Comparison of ENCODE assay signal across 20 cellular contexts in the genomic region with DNA sequence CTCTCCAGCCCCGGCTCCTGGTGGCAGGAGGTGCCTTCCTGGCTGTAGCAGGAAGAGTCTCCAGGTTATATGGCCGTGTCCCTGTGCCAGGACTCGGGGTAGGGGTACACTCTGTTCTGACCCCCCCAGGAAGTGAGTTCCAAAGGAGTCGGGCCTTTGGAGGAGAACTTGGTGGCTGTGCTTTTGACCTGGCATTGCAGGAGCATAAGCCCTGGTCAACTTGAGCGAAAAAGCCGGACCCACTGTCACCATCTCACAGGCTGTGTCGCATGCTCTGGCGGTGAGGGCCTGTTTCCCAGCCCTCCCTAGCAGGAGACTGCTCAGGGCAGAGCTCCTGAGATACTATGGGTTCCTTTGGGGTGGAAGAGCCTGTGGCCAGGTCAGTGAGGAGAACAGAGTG. TPM values are rescaled to one million over a fixed set of nuclear protein-coding genes. Genes with fewer than 3 reads are reported as not detected.
DNase-seq lines count a peak whose midpoint lies in the region; ATAC-seq and TF ChIP-seq lines count a peak whose summit lies in the region.
"Had no signal": no experiment of that assay in that cellular context is flagged by ENCODE, and none has a peak within 500 bp of the region (broad histone marks: within the 10 kb centered on the region; RNA-seq: fewer than 3 reads in every experiment).

No MANE protein-coding gene starts in this region.

- H3K27me3 ChIP-seq in heart left ventricle (no peaks in the 10 kb centered on the region), mesendoderm (ENCODE audit: insufficient read depth, low read length, poor library complexity) (no peaks in the 10 kb centered on the region), gastrocnemius medialis (no peaks in the 10 kb centered on the region), vagina (no peaks in the 10 kb centered on the region), SJCRH30 (no peaks in the 10 kb centered on the region)

- TF ChIP-seq CTCF in heart left ventricle (IDR thresholded peaks at IDR 0.05) (no peak), gastrocnemius medialis (IDR thresholded peaks at IDR 0.05 in 4 of 5, conservative IDR thresholded peaks at IDR 0.05 in 1 of 5) (no peak), vagina (IDR thresholded peaks at IDR 0.05) (no peak)

- no peak overlapping the region for H2BK15ac ChIP-seq in mesendoderm (replicated peaks; ENCODE audit: low read depth)

- no peak for DNase-seq in heart left ventricle
- no peak for DNase-seq in left cardiac atrium
- no peak for DNase-seq in mesendoderm
- DNase-seq in gastrocnemius medialis, result no peak
- DNase-seq in vagina (ENCODE audit: extremely low spot score in 2 of 2), result no peak
- DNase-seq in activated naive CD4-positive, alpha-beta T cell treated with anti-CD3 and anti-CD28 coated beads, Interleukin-2, amount 10 ng/mL, durations not matched to agents 7 days and 5 days, result no peak
- no peak for DNase-seq in SJCRH30
- no peak for DNase-seq in retina
- DNase-seq: Calu3; CD4-positive, alpha-beta memory T cell; H9; NCI-H187; NCI-H345; NK-92 treated with Interleukin-12 subunit alpha and Interleukin-12 subunit beta, amount 100 ng/mL, for 24 hours; RPMI8226 had no signal

- no peak overlapping the region for H3K23ac ChIP-seq in mesendoderm (ENCODE audit: low read length)

- peak overlapping the region; percentile 17 for H3K56ac ChIP-seq in mesendoderm (ENCODE audit: low read length)

- H3K9me3 Mint-ChIP-seq in activated naive CD4-positive, alpha-beta T cell treated with anti-CD3 and anti-CD28 coated beads, Interleukin-2, amount 10 ng/mL, durations not matched to agents 7 days and 5 days, result no peaks in the 10 kb centered on the region
- H3K9me3 Mint-ChIP-seq: H9 had no signal

- no peaks in the 10 kb centered on the region for H3K36me3 ChIP-seq in heart left ventricle
- no peaks in the 10 kb centered on the region for H3K36me3 ChIP-seq in mesendoderm (ENCODE audit: control insufficient read depth, insufficient read depth, low read length)
- H3K36me3 ChIP-seq in gastrocnemius medialis, result no peaks in the 10 kb centered on the region
- H3K36me3 ChIP-seq in vagina, result no peaks in the 10 kb centered on the region
- no peaks in the 10 kb centered on the region for H3K36me3 ChIP-seq in SJCRH30

- no peak overlapping the region for H3K27ac Mint-ChIP-seq in activated naive CD4-positive, alpha-beta T cell treated with anti-CD3 and anti-CD28 coated beads, Interleukin-2, amount 10 ng/mL, durations not matched to agents 7 days and 5 days
- H3K27ac Mint-ChIP-seq: B cell; CD4-positive, alpha-beta memory T cell; H9 had no signal

- no peak overlapping the region for H3K9ac ChIP-seq in mesendoderm (ENCODE audit: low read length)

- H2AK5ac ChIP-seq in mesendoderm (ENCODE audit: low read length), result no peak overlapping the region

- H4K8ac ChIP-seq in mesendoderm (ENCODE audit: low read depth, low read length), result no peak overlapping the region

- no peak overlapping the region for H2BK120ac ChIP-seq in mesendoderm (ENCODE audit: low read depth, low read length)

- H4K5ac ChIP-seq in mesendoderm (ENCODE audit: low read length), result no peak overlapping the region

- H3K4me3 Mint-ChIP-seq in activated naive CD4-positive, alpha-beta T cell treated with anti-CD3 and anti-CD28 coated beads, Interleukin-2, amount 10 ng/mL, durations not matched to agents 7 days and 5 days, result no peak overlapping the region
- H3K4me3 Mint-ChIP-seq: B cell; CD4-positive, alpha-beta memory T cell; H9 had no signal

- CTCF ChIA-PET in activated naive CD4-positive, alpha-beta T cell treated with anti-CD3 and anti-CD28 coated beads, Interleukin-2, amount 10 ng/mL, durations not matched to agents 7 days and 5 days (lab: Charles Lee), result no interaction called here

- no peak for TF ChIP-seq POLR2A in heart left ventricle (IDR thresholded peaks at IDR 0.05)
- TF ChIP-seq POLR2A in gastrocnemius medialis (IDR thresholded peaks at IDR 0.05), result no peak
- no peak for TF ChIP-seq POLR2A in vagina (IDR thresholded peaks at IDR 0.05)

- no peak overlapping the region for H3K18ac ChIP-seq in mesendoderm (ENCODE audit: low read length)

- peaks cover 0 to 30% (median 21%) of the 10 kb centered on the region in 12 donors for H3K4me1 ChIP-seq in heart left ventricle
- H3K4me1 ChIP-seq in mesendoderm (ENCODE audit: control insufficient read depth, low read depth, low read length), result peaks cover 4% of the 10 kb centered on the region
- H3K4me1 ChIP-seq in gastrocnemius medialis, result peaks cover 42 to 48% of the 10 kb centered on the region in 2 donors
- H3K4me1 ChIP-seq in vagina, result peaks cover 48% of the 10 kb centered on the region
- peaks cover 20% of the 10 kb centered on the region for H3K4me1 ChIP-seq in SJCRH30

- no peak overlapping the region for H3K4ac ChIP-seq in mesendoderm (ENCODE audit: low read depth, low read length)

- no peaks in the 10 kb centered on the region for H3K36me3 Mint-ChIP-seq in activated naive CD4-positive, alpha-beta T cell treated with anti-CD3 and anti-CD28 coated beads, Interleukin-2, amount 10 ng/mL, durations not matched to agents 7 days and 5 days
- H3K36me3 Mint-ChIP-seq: CD4-positive, alpha-beta memory T cell had no signal

- ATAC-seq in heart left ventricle (no peak), left cardiac atrium (no peak), gastrocnemius medialis (no peak)

- H3K4me3 ChIP-seq in heart left ventricle (no peak overlapping the region), mesendoderm (ENCODE audit: low read length) (no peak overlapping the region), gastrocnemius medialis (peak overlapping the region; percentile 47 to 58 (median 48)), vagina (peak overlapping the region in 1 of 2 donors; percentile 27), SJCRH30 (no peak overlapping the region)

- no peak overlapping the region for H2BK5ac ChIP-seq in mesendoderm (ENCODE audit: low read length)

- intact Hi-C loops in heart left ventricle (cut with DNase I), result no loop called here
- intact Hi-C loops in left cardiac atrium (cut with DNase I), result no loop called here
- intact Hi-C loops in gastrocnemius medialis (cut with DNase I; ENCODE audit: low total_unique reads), result no loop called here
- intact Hi-C loops in vagina (cut with DNase I), result no loop called here

- in situ Hi-C loops in gastrocnemius medialis (cut with MboI; ENCODE audit: low sequenced_read_pairs in 4 of 4), result no loop called here

- H3K9me3 ChIP-seq in heart left ventricle (no peaks in the 10 kb centered on the region), gastrocnemius medialis (no peaks in the 10 kb centered on the region), vagina (no peaks in the 10 kb centered on the region), SJCRH30 (replicated peaks) (no peaks in the 10 kb centered on the region)

- H3K79me1 ChIP-seq in mesendoderm (ENCODE audit: low read length), result no peaks in the 10 kb centered on the region

- no peaks in the 10 kb centered on the region for H3K4me1 Mint-ChIP-seq in activated naive CD4-positive, alpha-beta T cell treated with anti-CD3 and anti-CD28 coated beads, Interleukin-2, amount 10 ng/mL, durations not matched to agents 7 days and 5 days
- H3K4me1 Mint-ChIP-seq: B cell; CD4-positive, alpha-beta memory T cell had no signal

- peaks cover 59% of the 10 kb centered on the region for H3K27me3 Mint-ChIP-seq in activated naive CD4-positive, alpha-beta T cell treated with anti-CD3 and anti-CD28 coated beads, Interleukin-2, amount 10 ng/mL, durations not matched to agents 7 days and 5 days
- H3K27me3 Mint-ChIP-seq: CD4-positive, alpha-beta memory T cell had no signal

- H3K27ac ChIP-seq in heart left ventricle, result peak overlapping the region in 8 of 12 donors; percentile 18 to 83 (median 71)
- H3K27ac ChIP-seq in mesendoderm (ENCODE audit: low read depth, low read length), result no peak overlapping the region
- peak overlapping the region; percentile 85 to 93 (median 90) for H3K27ac ChIP-seq in gastrocnemius medialis
- H3K27ac ChIP-seq in vagina, result peak overlapping the region; percentile 85
- H3K27ac ChIP-seq in SJCRH30, result no peak overlapping the region
- H3K27ac ChIP-seq: 22Rv1, HL-60 had no signal

- H3K4me2 ChIP-seq in mesendoderm (ENCODE audit: low read length), result no peak overlapping the region

- WGBS in heart left ventricle, 4 donors, result 80 to 89% (median 81%) methylated on average over 6 to 8 of the region's 8 CpGs
- WGBS in mesendoderm (ENCODE audit: extremely low coverage, insufficient coverage, low lambda C conversion rate), result no CpG with 5 or more reads among the region's 8 CpGs

- H3K79me2 ChIP-seq in mesendoderm (ENCODE audit: control insufficient read depth, insufficient read depth, low read length), result no peaks in the 10 kb centered on the region

RNA-seq across cellular contexts. Expression of gene GADD45G, which starts 36.0 kb away (rescaled TPM):
- total RNA-seq in heart left ventricle (10 to 100 TPM in 8 of 9 donors, 1 to 10 TPM in 1; 9.9 to 45.5 (median 13.2) TPM), left cardiac atrium (100 to 1,000 TPM; 107 to 128 TPM), gastrocnemius medialis (100 to 1,000 TPM in 3 of 4 donors, 10 to 100 TPM in 1; 84.6 to 154 (median 117) TPM), vagina (16.2 TPM)
- polyA plus RNA-seq in heart left ventricle, result 100 to 1,000 TPM in 1 of 2 donors, 10 to 100 TPM in 1; 37.3 to 118 TPM
- 2.0 TPM for polyA plus RNA-seq in mesendoderm (2013, experiment 1 of 2)
- polyA plus RNA-seq in mesendoderm (2013, experiment 2 of 2), result 2.2 TPM
- 23.2 and 23.5 TPM in 2 replicates for total RNA-seq in SJCRH30 (2014; rRNA removed; shearing (Covaris generic))
- total RNA-seq: G401, OCI-LY7 had no signal

Comparison
In these comparisons a context has a peak if more than half of its experiments do, and no peak if none do; other contexts are left out.
1. H3K27ac ChIP-seq: peak in heart left ventricle (8 of 12), gastrocnemius medialis (4 of 4) and vagina (single experiment); none in mesendoderm (single experiment) and SJCRH30 (single experiment).
2. H3K4me3 ChIP-seq: peak in gastrocnemius medialis (4 of 4); none in heart left ventricle (0 of 12), mesendoderm (single experiment) and SJCRH30 (single experiment).